Comparison of ENCODE assay signal across 17 cellular contexts in genomic region chr12:60212159-60213000, GRCh38.
DNase-seq lines count a peak whose midpoint lies in the region; ATAC-seq lines count a peak whose summit lies in the region.
"Had no signal": no experiment of that assay in that cellular context is flagged by ENCODE, and none has a peak within 500 bp of the region (broad histone marks: within the 10 kb centered on the region; RNA-seq: fewer than 3 reads in every experiment).

No MANE protein-coding gene starts in this region.

- no peak overlapping the region for H3K9ac ChIP-seq in SK-N-MC (ENCODE audit: insufficient read length)
- H3K9ac ChIP-seq: BLaER1 had no signal

- H3K27ac Mint-ChIP-seq in stimulated activated memory B cell treated with anti-CD40 and anti-IgM and Interleukin-4, amounts not matched to agents 10 μg/mL and 1 μg/mL and 100 μg/mL, for 72 hours, result no peak overlapping the region
- H3K27ac Mint-ChIP-seq: B cell; CD8-positive, alpha-beta T cell; HFFc6 had no signal

- no peaks in the 10 kb centered on the region for H3K36me3 ChIP-seq in SK-N-MC (ENCODE audit: insufficient read depth, low read length)
- H3K36me3 ChIP-seq: BLaER1, HAP-1 had no signal

- H3K27me3 Mint-ChIP-seq in stimulated activated memory B cell treated with anti-CD40 and anti-IgM and Interleukin-4, amounts not matched to agents 10 μg/mL and 1 μg/mL and 100 μg/mL, for 72 hours, result no peaks in the 10 kb centered on the region
- H3K27me3 Mint-ChIP-seq: B cell; CD4-positive, CD25-positive, alpha-beta regulatory T cell had no signal

- no peaks in the 10 kb centered on the region for H3K9me3 ChIP-seq in SK-N-MC (ENCODE audit: low read depth, low read length)
- H3K9me3 ChIP-seq: Caco-2, HAP-1 had no signal

- peak overlapping the region; percentile 17; the same call in 1 of the 2 replicates for H3K27ac ChIP-seq in SK-N-MC
- H3K27ac ChIP-seq: BLaER1, C4-2B had no signal

- peak; percentile 12 for ATAC-seq in stimulated activated memory B cell treated with anti-CD40 and anti-IgM and Interleukin-4, amounts not matched to agents 10 μg/mL and 1 μg/mL and 100 μg/mL, for 72 hours
- ATAC-seq: CD8-positive, alpha-beta T cell had no signal

- no peaks in the 10 kb centered on the region for H3K36me3 Mint-ChIP-seq in stimulated activated memory B cell treated with anti-CD40 and anti-IgM and Interleukin-4, amounts not matched to agents 10 μg/mL and 1 μg/mL and 100 μg/mL, for 72 hours
- H3K36me3 Mint-ChIP-seq: CD4-positive, CD25-positive, alpha-beta regulatory T cell; CD8-positive, alpha-beta T cell had no signal

- DNase-seq in SK-N-MC (ENCODE audit: low read depth, low spot score), result no peak
- DNase-seq in dedifferentiated amniotic fluid mesenchymal stem cell (ENCODE audit: extremely low spot score), result peak; percentile 34
- DNase-seq in A172 (ENCODE audit: low spot score), result no peak
- DNase-seq in ecto neural progenitor cell (ENCODE audit: low spot score), result no peak
- no peak for DNase-seq in NCI-H2107 (lab: John Stamatoyannopoulos, UW)
- DNase-seq: Caco-2; CD4-positive, CD25-positive, alpha-beta regulatory T cell; CD8-positive, alpha-beta T cell; DMS153; DND-41; GOT3; HFFc6 had no signal

- no peaks in the 10 kb centered on the region for H3K4me1 Mint-ChIP-seq in stimulated activated memory B cell treated with anti-CD40 and anti-IgM and Interleukin-4, amounts not matched to agents 10 μg/mL and 1 μg/mL and 100 μg/mL, for 72 hours
- H3K4me1 Mint-ChIP-seq: B cell; CD4-positive, CD25-positive, alpha-beta regulatory T cell had no signal

- peaks cover 6% of the 10 kb centered on the region for H3K9me3 Mint-ChIP-seq in stimulated activated memory B cell treated with anti-CD40 and anti-IgM and Interleukin-4, amounts not matched to agents 10 μg/mL and 1 μg/mL and 100 μg/mL, for 72 hours

- H3K4me3 Mint-ChIP-seq in stimulated activated memory B cell treated with anti-CD40 and anti-IgM and Interleukin-4, amounts not matched to agents 10 μg/mL and 1 μg/mL and 100 μg/mL, for 72 hours, result no peak overlapping the region
- H3K4me3 Mint-ChIP-seq: B cell; CD4-positive, CD25-positive, alpha-beta regulatory T cell; CD8-positive, alpha-beta T cell; HFFc6 had no signal

- H3K4me3 ChIP-seq in SK-N-MC, result no peak overlapping the region
- H3K4me3 ChIP-seq: BLaER1, HAP-1 had no signal
